In genomic region chr2:31973665-31974064, GRCh38 we compare ENCODE assay signal across 17 cellular contexts. TPM values are rescaled to one million over a fixed set of nuclear protein-coding genes. Genes with fewer than 3 reads are reported as not detected.
DNase-seq lines count a peak whose midpoint lies in the region; ATAC-seq, FAIRE-seq and TF ChIP-seq lines count a peak whose summit lies in the region.
"Had no signal": no experiment of that assay in that cellular context is flagged by ENCODE, and none has a peak within 500 bp of the region (broad histone marks: within the 10 kb centered on the region; RNA-seq: fewer than 3 reads in every experiment).

No MANE protein-coding gene starts in this region.

- H3K4me2 ChIP-seq in KMS-11 (peak overlapping the region; percentile 30), GM12878 (ENCODE audit: control insufficient read depth, insufficient read depth) (no peak overlapping the region)
- H3K4me2 ChIP-seq: A549 had no signal

- in situ Hi-C loops in GM12878 (cut with MboI): no loop called here

- SMC1A ChIA-PET in GM12878 (lab: Charles Lee; ENCODE audit: uncharacterized antibody, unreplicated experiment): no interaction called here

- H3K4me1 ChIP-seq in KMS-11 (ENCODE audit: low read depth, poor library complexity, severe bottlenecking): peaks cover 67% of the 10 kb centered on the region
- peaks cover 22% of the 10 kb centered on the region for H3K4me1 ChIP-seq in GM12878 (ENCODE audit: control insufficient read depth, insufficient read depth, low read length)
- no peaks in the 10 kb centered on the region for H3K4me1 ChIP-seq in testis

- H3K9me3 ChIP-seq in GM12878 (replicated peaks; ENCODE audit: control insufficient read depth, insufficient read depth, low read length) (no peaks in the 10 kb centered on the region; the same call in 2 of the 3 replicates), testis (no peaks in the 10 kb centered on the region)
- H3K9me3 ChIP-seq: A549, BE2C had no signal

- H4K20me1 ChIP-seq in KMS-11 (ENCODE audit: insufficient read depth) (peaks cover 30% of the 10 kb centered on the region), GM12878 (ENCODE audit: control insufficient read depth, insufficient read depth) (no peaks in the 10 kb centered on the region)

- intact Hi-C loops in GM12878 (cut with micrococcal nuclease; ENCODE audit: unreplicated experiment) (no loop called here), testis (cut with DNase I; ENCODE audit: low total_unique reads) (no loop called here)

- H3K4me3 ChIP-seq in KMS-11 (IDR thresholded peaks at IDR 0.05; ENCODE audit: insufficient read depth, low read depth, low read length) (no peak overlapping the region), GM12878 (no peak overlapping the region), testis (no peak overlapping the region)
- H3K4me3 ChIP-seq: A549, GM23248 had no signal

- H3K9ac ChIP-seq in KMS-11 (no peak overlapping the region), GM12878 (ENCODE audit: control insufficient read depth, insufficient read depth, low read length) (no peak overlapping the region)
- H3K9ac ChIP-seq: GM23248 had no signal

- POLR2A ChIA-PET in GM12878 (lab: Charles Lee): no interaction called here

- FAIRE-seq in GM12878 (lab: Jason Lieb, UNC): no peak
- FAIRE-seq: A549, GM12891, H54 had no signal

- no peak for TF ChIP-seq RAD21 in GM12878 (IDR thresholded peaks at IDR 0.05; ENCODE audit: insufficient read depth, low read depth, low read length)

- DNase-seq in GM12878 (ENCODE audit: low read depth, low spot score): no peak
- DNase-seq in fibroblast of peridontal ligament (ENCODE audit: extremely low read depth): peak; percentile 16
- DNase-seq in testis: no peak
- no peak for DNase-seq in SHP77 (lab: John Stamatoyannopoulos, UW)
- DNase-seq in NCI-H2171 treated with DMSO at 0.1 percent for 48 hours (lab: John Stamatoyannopoulos, UW): no peak
- DNase-seq: BE2C; CD4-positive, alpha-beta memory T cell; DMS79; GM23248 had no signal

- H2AFZ ChIP-seq in KMS-11 (ENCODE audit: low read depth) (no peak overlapping the region), GM12878 (ENCODE audit: control insufficient read depth, low read depth, low read length) (no peak overlapping the region)
- H2AFZ ChIP-seq: GM23248 had no signal

- TF ChIP-seq POLR2A in GM12878 (IDR thresholded peaks at IDR 0.05; ENCODE audit: low read depth, low read length): no peak
- TF ChIP-seq POLR2A in testis (IDR thresholded peaks at IDR 0.05): no peak

- peaks cover 90% of the 10 kb centered on the region for H3K79me2 ChIP-seq in KMS-11 (ENCODE audit: insufficient read depth, low read depth)
- H3K79me2 ChIP-seq in GM12878 (ENCODE audit: control insufficient read depth, insufficient read depth, low read length): peaks cover 76% of the 10 kb centered on the region

- BruUV-seq in GM12878 (replicated peaks; lab: Mats Ljungman, UMichigan): no TSS peak

- peak; percentile 41 for ATAC-seq in HG03342 (IDR thresholded peaks at IDR 0.05; ENCODE audit: unreplicated experiment)
- ATAC-seq in GM12878: peak; percentile 33
- ATAC-seq in GM18868 (IDR thresholded peaks at IDR 0.05; ENCODE audit: unreplicated experiment): no peak
- ATAC-seq: A549, HCT116 had no signal

- no peak for TF ChIP-seq EP300 in GM12878 (IDR thresholded peaks at IDR 0.05; ENCODE audit: borderline replicate concordance in 1 of 2, control insufficient read depth in 1 of 2, low read depth in 2 of 2, low read length in 2 of 2)

- no peaks in the 10 kb centered on the region for H3K27me3 ChIP-seq in KMS-11 (ENCODE audit: insufficient read depth, low read depth)
- no peaks in the 10 kb centered on the region for H3K27me3 ChIP-seq in GM12878 (replicated peaks in 1 of 2; ENCODE audit: control insufficient read depth in 2 of 2, insufficient read depth in 2 of 2, low read length in 1 of 2)
- no peaks in the 10 kb centered on the region for H3K27me3 ChIP-seq in testis
- H3K27me3 ChIP-seq: BE2C had no signal

- H3K36me3 ChIP-seq in KMS-11 (ENCODE audit: insufficient read depth) (no peaks in the 10 kb centered on the region), GM12878 (ENCODE audit: control insufficient read depth in 2 of 2, insufficient read depth in 2 of 2, low read length in 1 of 2) (no peaks in the 10 kb centered on the region; a peak in 2 of 4 replicates), testis (ENCODE audit: low read depth, missing control alignments) (no peaks in the 10 kb centered on the region)

- H3K27ac ChIP-seq in KMS-11 (no peak overlapping the region), GM12878 (ENCODE audit: control insufficient read depth, insufficient read depth) (no peak overlapping the region), testis (no peak overlapping the region)
- H3K27ac ChIP-seq: A549, C4-2B, GM23248 had no signal

- RAD21 ChIA-PET in GM12878 (lab: Charles Lee; ENCODE audit: unreplicated experiment): no interaction called here

- CTCF ChIA-PET in GM12878 (lab: Yijun Ruan, JAX): no interaction called here

- TF ChIP-seq CTCF in KMS-11 (conservative IDR thresholded peaks at IDR 0.05; ENCODE audit: low read depth, low read length) (no peak), GM12878 (IDR thresholded peaks at IDR 0.05 in 2 of 3, conservative IDR thresholded peaks at IDR 0.05 in 1 of 3; ENCODE audit: control insufficient read depth in 2 of 3, extremely low read depth in 1 of 3, insufficient read depth in 1 of 3, low read depth in 3 of 3, low read length in 3 of 3) (no peak), testis (IDR thresholded peaks at IDR 0.05) (no peak)

TF ChIP-seq in GM12878, 131 proteins besides CTCF, POLR2A, EP300 and RAD21:
- peak; percentile 78 for TF ChIP-seq RUNX3 (IDR thresholded peaks at IDR 0.05; ENCODE audit: low read length)
- no peak for TF ChIP-seq E2F4 (IDR thresholded peaks at IDR 0.05; ENCODE audit: low read depth, low read length)

RNA-seq across cellular contexts. Expression of gene MEMO1, which starts 37.1 kb away (rescaled TPM):
- total RNA-seq in GM12878 (2013; cell fraction: nucleolus; rRNA removed): 61.0 and 68.9 TPM in 2 replicates
- total RNA-seq in GM12878 (2014; rRNA removed) (39.5 and 39.8 TPM in 2 replicates), GM12878 (2014; rRNA removed; fragmentation: Illumina TruSeq; extraction: Trizol) (62.6 and 66.1 TPM in 2 replicates), GM12878 (2021) (66.7 and 68.4 TPM in 2 replicates), testis (10 to 100 TPM; 59.9 to 61.1 TPM)
- 37.4 TPM for polyA plus RNA-seq in GM12878 (2011; ENCODE audit: low read depth)
- polyA plus RNA-seq in GM12878 (2011; rRNA removed) (79.6 and 91.7 TPM in 2 replicates), GM12878 (2014; fragmentation: Illumina TruSeq; extraction: Trizol) (67.7 and 70.4 TPM in 2 replicates), GM12878 (2014; fragmentation: Nextera tagmentation; extraction: Ambion mirVana) (10 to 100 TPM; 73.9 to 99.1 TPM), GM12878 (2014; rRNA removed) (69.6 and 74.9 TPM in 2 replicates), GM12878 (2016; fragmentation: Nextera tagmentation; extraction: Ambion mirVana) (10 to 100 TPM; 68.2 to 79.9 TPM), testis (ENCODE audit: insufficient read depth, low read depth, low replicate concordance) (167 TPM)
- 37.9 and 50.4 TPM in 2 replicates for polyA plus RNA-seq in GM12878 (2011; cell fraction: cytosol; rRNA removed)
- 44.6 and 47.1 TPM in 2 replicates for polyA plus RNA-seq in GM12878 (2011; cell fraction: nucleus; rRNA removed)
- 42.1 and 51.1 TPM in 2 replicates for polyA plus RNA-seq in GM12878 (2012)
- polyA minus RNA-seq in GM12878 (2011; rRNA and poly(A)+ RNA removed): 58.7 and 61.4 TPM in 2 replicates
- polyA minus RNA-seq in GM12878 (2011; cell fraction: cytosol; rRNA and poly(A)+ RNA removed): 21.1 and 23.0 TPM in 2 replicates
- 24.7 and 40.9 TPM in 2 replicates for polyA minus RNA-seq in GM12878 (2011; cell fraction: nucleus; rRNA and poly(A)+ RNA removed)
